In genomic region chr16:70726869-70727494, GRCh38 we compare ENCODE assay signal across 19 cellular contexts. TPM values are rescaled to one million over a fixed set of nuclear protein-coding genes. Genes with fewer than 3 reads are reported as not detected.
DNase-seq lines count a peak whose midpoint lies in the region; ATAC-seq, FAIRE-seq and TF ChIP-seq lines count a peak whose summit lies in the region.
"Had no signal": no experiment of that assay in that cellular context is flagged by ENCODE, and none has a peak within 500 bp of the region (broad histone marks: within the 10 kb centered on the region; RNA-seq: fewer than 3 reads in every experiment).

No MANE protein-coding gene starts in this region.

- TF ChIP-seq POLR2A in gastrocnemius medialis (IDR thresholded peaks at IDR 0.05) (no peak), GM12891 (IDR thresholded peaks at IDR 0.05; ENCODE audit: low read depth, low read length) (no peak)

- H3K9me3 ChIP-seq in HUES6 (ENCODE audit: control insufficient read depth, insufficient read depth, low read depth, low read length) (no peaks in the 10 kb centered on the region), esophagus (ENCODE audit: control insufficient read depth in 2 of 2, insufficient read depth in 1 of 2, low read depth in 1 of 2, low read length in 1 of 2) (no peaks in the 10 kb centered on the region), liver (ENCODE audit: control insufficient read depth in 4 of 4, low read length in 3 of 4) (no peaks in the 10 kb centered on the region), gastrocnemius medialis (no peaks in the 10 kb centered on the region)
- H3K9me3 ChIP-seq: pancreas had no signal

- H3K27ac ChIP-seq in HUES6 (ENCODE audit: low read depth, low read length) (peak overlapping the region; percentile 21; the same call in 1 of the 2 replicates), esophagus (ENCODE audit: low read depth in 2 of 2, low read length in 1 of 2) (peak overlapping the region; percentile 77 to 89), liver (ENCODE audit: low read depth in 1 of 2, low read length in 2 of 2) (peak overlapping the region; percentile 90 to 97), gastrocnemius medialis (peak overlapping the region; percentile 79 to 86 (median 80))

- H3K4me1 ChIP-seq in HUES6 (ENCODE audit: control insufficient read depth, insufficient read depth, low read length): peaks cover 15% of the 10 kb centered on the region; the same call in 1 of the 2 replicates
- H3K4me1 ChIP-seq in esophagus (ENCODE audit: control insufficient read depth in 2 of 2, insufficient read depth in 2 of 2, low read length in 1 of 2): peaks cover 7 to 17% of the 10 kb centered on the region in 2 donors
- peaks cover 19 to 38% (median 28%) of the 10 kb centered on the region in 4 donors for H3K4me1 ChIP-seq in liver (ENCODE audit: control insufficient read depth in 4 of 4, insufficient read depth in 4 of 4, low read length in 3 of 4)
- peaks cover 37 to 49% of the 10 kb centered on the region in 2 donors for H3K4me1 ChIP-seq in gastrocnemius medialis

- H3K36me3 ChIP-seq in HUES6 (ENCODE audit: control insufficient read depth, insufficient read depth, low read length) (peaks cover 29% of the 10 kb centered on the region), esophagus (ENCODE audit: control insufficient read depth in 2 of 2, insufficient read depth in 2 of 2, low read length in 1 of 2) (peaks cover 3 to 19% of the 10 kb centered on the region in 2 donors), liver (ENCODE audit: control insufficient read depth in 4 of 4, insufficient read depth in 3 of 4, low read depth in 1 of 4, low read length in 3 of 4) (peaks cover 0 to 4% (median 4%) of the 10 kb centered on the region in 4 donors), gastrocnemius medialis (no peaks in the 10 kb centered on the region)

- in situ Hi-C loops in gastrocnemius medialis (cut with MboI; ENCODE audit: low sequenced_read_pairs in 4 of 4): no loop called here

- 74 to 81% methylated on average over 16 of the region's 16 CpGs for WGBS in esophagus, 2 donors
- 80% methylated on average over 16 of the region's 16 CpGs for WGBS in liver

- ATAC-seq in gastrocnemius medialis: no peak

- H3K27me3 ChIP-seq in HUES6 (ENCODE audit: control insufficient read depth, insufficient read depth, low read length): no peaks in the 10 kb centered on the region
- no peaks in the 10 kb centered on the region for H3K27me3 ChIP-seq in esophagus (ENCODE audit: control insufficient read depth in 1 of 2, insufficient read depth in 2 of 2, low read length in 2 of 2)
- H3K27me3 ChIP-seq in liver (ENCODE audit: control insufficient read depth in 4 of 4, insufficient read depth in 4 of 4, low read length in 3 of 4): no peaks in the 10 kb centered on the region
- no peaks in the 10 kb centered on the region for H3K27me3 ChIP-seq in gastrocnemius medialis
- H3K27me3 ChIP-seq: pancreas had no signal

- FAIRE-seq in GM12891 (lab: Jason Lieb, UNC): no peak
- FAIRE-seq: pancreas had no signal

- no peak for TF ChIP-seq RAD21 in liver (IDR thresholded peaks at IDR 0.05)

- H3K9ac ChIP-seq in HUES6 (ENCODE audit: low read length) (no peak overlapping the region), liver (ENCODE audit: low read depth in 1 of 2, low read length in 2 of 2) (no peak overlapping the region)

- H3K4me3 ChIP-seq in HUES6 (ENCODE audit: low read depth, low read length) (no peak overlapping the region), esophagus (ENCODE audit: low read depth in 1 of 2, low read length in 2 of 2) (no peak overlapping the region), liver (ENCODE audit: low read depth in 1 of 3, low read length in 3 of 3) (no peak overlapping the region), gastrocnemius medialis (no peak overlapping the region)
- H3K4me3 ChIP-seq: pancreas had no signal

- intact Hi-C loops in gastrocnemius medialis (cut with DNase I; ENCODE audit: low total_unique reads): no loop called here

- TF ChIP-seq CTCF in liver (IDR thresholded peaks at IDR 0.05; ENCODE audit: low read depth, low read length, missing input control) (no peak), gastrocnemius medialis (IDR thresholded peaks at IDR 0.05 in 4 of 5, conservative IDR thresholded peaks at IDR 0.05 in 1 of 5) (no peak)

- no peak for DNase-seq in gastrocnemius medialis
- no peak for DNase-seq in GM12891 (ENCODE audit: insufficient read length, low spot score)
- DNase-seq in effector CD8-positive, alpha-beta T cell (lab: John Stamatoyannopoulos, UW): no peak
- no peak for DNase-seq in activated CD8-positive, alpha-beta memory T cell treated with anti-CD3 and anti-CD28 coated beads for 24 hours
- DNase-seq in NAMALWA (ENCODE audit: low spot score): no peak
- DNase-seq: activated CD4-positive, alpha-beta T cell treated with anti-CD3 and anti-CD28 coated beads for 48 hours; activated T-cell treated with anti-CD3 and anti-CD28 coated beads, Interleukin-2, amount 50 U/mL, for 48 hours; head of caudate nucleus; islet precursor cell; Karpas-422; NCI-H1436; NCI-H226; NK-92 treated with Interleukin-12 subunit alpha and Interleukin-12 subunit beta, amount 100 ng/mL, for 24 hours; pancreas; T-helper 9 cell had no signal

TF ChIP-seq in liver, 16 proteins besides CTCF, POLR2A, EP300 and RAD21:
- no peak for TF ChIP-seq ATF3 (IDR thresholded peaks at IDR 0.05)
TF ChIP-seq in liver: peak in this region for 0.

TF ChIP-seq in GM12891, 5 proteins besides CTCF, POLR2A, EP300 and RAD21:
- TF ChIP-seq POLR2AphosphoS5 (IDR thresholded peaks at IDR 0.05; ENCODE audit: low read depth, low read length) (no peak), POU2F2 (IDR thresholded peaks at IDR 0.05; ENCODE audit: low read depth, low read length) (no peak), SPI1 (IDR thresholded peaks at IDR 0.05; ENCODE audit: low read depth, low read length) (no peak), PAX5 (IDR thresholded peaks at IDR 0.05; ENCODE audit: insufficient read depth, low read length, severe bottlenecking) (no peak), TAF1 (IDR thresholded peaks at IDR 0.05; ENCODE audit: low read depth, low read length) (no peak)

RNA-seq across cellular contexts. Expression of gene MTSS2, which starts 41.1 kb away (rescaled TPM):
- polyA plus RNA-seq in esophagus: 10 to 100 TPM; 27.4 to 62.9 TPM
- total RNA-seq in liver: 10 to 100 TPM; 26.7 to 45.1 TPM
- polyA plus RNA-seq in liver: 10 to 100 TPM in 1 of 2 donors, 1 to 10 TPM in 1; 3.8 to 95.7 TPM
- 100 to 1,000 TPM in 1 of 4 donors, 10 to 100 TPM in 3; 42.6 to 160 (median 93.9) TPM for total RNA-seq in gastrocnemius medialis
- polyA plus RNA-seq in GM12891 (2012; ENCODE audit: low read depth, missing spikeins): 0.21 TPM
- polyA plus RNA-seq: CD14-positive monocyte had no signal

Comparison
In these comparisons a context has a peak if more than half of its experiments do, and no peak if none do; other contexts are left out.
1. H3K27ac ChIP-seq: peak in every context shown above with its lines; median percentile 94 in liver; 83 in esophagus; 80 in gastrocnemius medialis; 21 in HUES6.